ENCODE assay signal across 2 cellular contexts in genomic region chr11:118666331-118666730, GRCh38.
TF ChIP-seq lines count a peak whose summit lies in the region.

No MANE protein-coding gene starts in this region.

TF ChIP-seq in GM23338, 12 proteins besides CTCF, POLR2A, EP300 and RAD21:
- TF ChIP-seq JUNB (IDR thresholded peaks at IDR 0.05; ENCODE audit: unreplicated experiment), result no peak

TF ChIP-seq in GM12878, 131 proteins besides CTCF, POLR2A, EP300 and RAD21:
- TF ChIP-seq, protein P1, sequence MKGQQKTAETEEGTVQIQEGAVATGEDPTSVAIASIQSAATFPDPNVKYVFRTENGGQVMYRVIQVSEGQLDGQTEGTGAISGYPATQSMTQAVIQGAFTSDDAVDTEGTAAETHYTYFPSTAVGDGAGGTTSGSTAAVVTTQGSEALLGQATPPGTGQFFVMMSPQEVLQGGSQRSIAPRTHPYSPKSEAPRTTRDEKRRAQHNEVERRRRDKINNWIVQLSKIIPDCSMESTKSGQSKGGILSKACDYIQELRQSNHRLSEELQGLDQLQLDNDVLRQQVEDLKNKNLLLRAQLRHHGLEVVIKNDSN (IDR thresholded peaks at IDR 0.05; ENCODE audit: borderline replicate concordance, extremely low read length, insufficient read depth, low read depth, low read length), result peak; percentile 3
- no peak for TF ChIP-seq FOXM1 (IDR thresholded peaks at IDR 0.05; ENCODE audit: low read depth, low read length)
